Comparison of ENCODE assay signal across 2 cellular contexts in genomic region chr3:187041362-187042061, GRCh38.
TF ChIP-seq lines count a peak whose summit lies in the region.

No MANE protein-coding gene starts in this region.

TF ChIP-seq in GM12878, 131 proteins besides CTCF, POLR2A, EP300 and RAD21 (continues in another document):
- TF ChIP-seq ZNF687 (IDR thresholded peaks at IDR 0.05): peak; percentile 88
- TF ChIP-seq USF2 (IDR thresholded peaks at IDR 0.05; ENCODE audit: borderline replicate concordance, low read depth, low read length): no peak
- peak; percentile 11; the same call in 1 of the 2 replicates for TF ChIP-seq ELK1 (IDR thresholded peaks at IDR 0.05; ENCODE audit: low read depth, low read length)
- 0 out of 2 replicates have a peak, but pooled peaks have one; percentile 35 for TF ChIP-seq POLR2AphosphoS2 (IDR thresholded peaks at IDR 0.05; ENCODE audit: low read depth, low read length)
- TF ChIP-seq POU2F2 (IDR thresholded peaks at IDR 0.05; ENCODE audit: borderline replicate concordance, low read depth, low read length): 0 out of 3 replicates have a peak, but pooled peaks have one; percentile 11
- no peak for TF ChIP-seq RCOR1 (conservative IDR thresholded peaks at IDR 0.05; ENCODE audit: low read depth, low read length)
- TF ChIP-seq SRF (IDR thresholded peaks at IDR 0.05; ENCODE audit: low read depth in 2 of 2, low read length in 2 of 2): 0 out of 4 replicates have a peak, but pooled peaks of 1 of the 2 experiments have one; percentile 40
- peak; percentile 32; the same call in 1 of the 2 replicates for TF ChIP-seq GABPA (IDR thresholded peaks at IDR 0.05; ENCODE audit: low read depth)
- no peak for TF ChIP-seq SMC3 (IDR thresholded peaks at IDR 0.05; ENCODE audit: borderline replicate concordance, low read length)
- TF ChIP-seq ZBTB4 (CRISPR knock-in tag; IDR thresholded peaks at IDR 0.05): no peak
- 0 out of 2 replicates have a peak, but pooled peaks have one; percentile 10 for TF ChIP-seq YY1 (IDR thresholded peaks at IDR 0.05; ENCODE audit: low read depth, low read length)

TF ChIP-seq in HEK293T, 16 proteins besides CTCF, POLR2A, EP300 and RAD21 (continued from another document):
- no peak for TF ChIP-seq PKNOX1 (IDR thresholded peaks at IDR 0.05)
- no peak for TF ChIP-seq FOXK2 (IDR thresholded peaks at IDR 0.05)
- no peak for TF ChIP-seq FOXM1 (IDR thresholded peaks at IDR 0.05; ENCODE audit: borderline replicate concordance)
- TF ChIP-seq TARDBP (IDR thresholded peaks at IDR 0.05): no peak
